Comparison of ENCODE assay signal across 8 cellular contexts in the genomic region with DNA sequence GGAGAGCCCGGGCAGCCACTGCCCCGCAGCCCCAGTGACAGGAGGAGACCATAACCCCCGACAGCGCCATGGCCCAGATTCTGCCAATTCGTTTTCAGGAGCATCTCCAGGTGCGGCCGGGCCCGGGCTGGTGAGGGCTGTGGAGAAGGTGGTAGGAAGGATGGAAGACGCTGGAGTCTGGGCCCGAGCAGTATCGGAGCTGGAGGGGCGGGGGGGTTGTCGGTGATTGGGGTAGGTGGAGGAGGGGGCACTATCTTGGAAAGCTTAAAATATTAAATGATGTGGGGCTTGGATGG. TPM values are rescaled to one million over a fixed set of nuclear protein-coding genes. Genes with fewer than 3 reads are reported as not detected.
DNase-seq lines count a peak whose midpoint lies in the region; ATAC-seq and TF ChIP-seq lines count a peak whose summit lies in the region.

No MANE protein-coding gene starts in this region.

- intact Hi-C loops in left lung (cut with DNase I) = no loop called here

- no peak for TF ChIP-seq CTCF in left lung (IDR thresholded peaks at IDR 0.05)

- no peaks in the 10 kb centered on the region for H3K27me3 ChIP-seq in left lung
- H3K27me3 ChIP-seq in thymus (ENCODE audit: control insufficient read depth, insufficient read depth) = no peaks in the 10 kb centered on the region

- WGBS in thymus = under 1% methylated on average over 13 of the region's 13 CpGs

- H3K36me3 Mint-ChIP-seq in activated T-cell treated with anti-CD3 and anti-CD28 coated beads, Interleukin-2, amount 50 U/mL, for 4 hours (ENCODE audit: insufficient read depth) = peaks cover 9% of the 10 kb centered on the region
- H3K36me3 Mint-ChIP-seq in activated naive CD8-positive, alpha-beta T cell treated with anti-CD3 and anti-CD28 coated beads, Interleukin-2, amount 10 ng/mL, durations not matched to agents 7 days and 5 days = peaks cover 12% of the 10 kb centered on the region

- no peaks in the 10 kb centered on the region for H3K36me3 ChIP-seq in left lung
- H3K36me3 ChIP-seq in thymus (ENCODE audit: control insufficient read depth, insufficient read depth) = no peaks in the 10 kb centered on the region

- ATAC-seq in activated T-cell treated with anti-CD3 and anti-CD28 coated beads, Interleukin-2, amount 50 U/mL, for 4 hours = no peak
- no peak for ATAC-seq in activated naive CD8-positive, alpha-beta T cell treated with anti-CD3 and anti-CD28 coated beads, Interleukin-2, amount 10 ng/mL, durations not matched to agents 7 days and 5 days (ENCODE audit: low read depth)
- no peak for ATAC-seq in left lung

- H3K4me1 Mint-ChIP-seq in activated T-cell treated with anti-CD3 and anti-CD28 coated beads, Interleukin-2, amount 50 U/mL, for 4 hours (ENCODE audit: low read depth) = peaks cover 57% of the 10 kb centered on the region
- H3K4me1 Mint-ChIP-seq in activated naive CD8-positive, alpha-beta T cell treated with anti-CD3 and anti-CD28 coated beads, Interleukin-2, amount 10 ng/mL, durations not matched to agents 7 days and 5 days = peaks cover 41% of the 10 kb centered on the region

- POLR2A ChIA-PET in activated naive CD8-positive, alpha-beta T cell treated with anti-CD3 and anti-CD28 coated beads, Interleukin-2, amount 10 ng/mL, durations not matched to agents 7 days and 5 days (lab: Charles Lee) = interaction anchor here (0.6 to 2.2 kb wide), 17 partner anchors 14 to 1057 kb away, joined by 3 to 20 read pairs (median 3); partner anchors contain the start of genes BCAS3, DHX40, PRR11 and PTRH2

- DNase-seq in activated T-cell treated with anti-CD3 and anti-CD28 coated beads, Interleukin-2, amount 50 U/mL, for 4 hours = no peak
- no peak for DNase-seq in activated T-cell treated with anti-CD3 and anti-CD28 coated beads, Interleukin-2, amount 50 U/mL, for 48 hours
- no peak for DNase-seq in activated naive CD8-positive, alpha-beta T cell treated with anti-CD3 and anti-CD28 coated beads, Interleukin-2, amount 10 ng/mL, durations not matched to agents 7 days and 5 days
- DNase-seq in left lung = no peak
- DNase-seq in NCI-H524 treated with DMSO at 0.1 percent for 48 hours (lab: John Stamatoyannopoulos, UW) = no peak
- DNase-seq in NCI-H2081 (lab: John Stamatoyannopoulos, UW) = no peak
- no peak for DNase-seq in middle frontal gyrus (ENCODE audit: extremely low spot score, low spot score)

- H3K27me3 Mint-ChIP-seq in activated T-cell treated with anti-CD3 and anti-CD28 coated beads, Interleukin-2, amount 50 U/mL, for 4 hours (ENCODE audit: low read depth) = no peaks in the 10 kb centered on the region
- no peaks in the 10 kb centered on the region for H3K27me3 Mint-ChIP-seq in activated naive CD8-positive, alpha-beta T cell treated with anti-CD3 and anti-CD28 coated beads, Interleukin-2, amount 10 ng/mL, durations not matched to agents 7 days and 5 days

- peak overlapping the region; percentile 99 for H3K27ac Mint-ChIP-seq in activated naive CD8-positive, alpha-beta T cell treated with anti-CD3 and anti-CD28 coated beads, Interleukin-2, amount 10 ng/mL, durations not matched to agents 7 days and 5 days

- peak overlapping the region; percentile 79 to 88 for H3K4me3 ChIP-seq in left lung
- H3K4me3 ChIP-seq in thymus (ENCODE audit: low read length) = peak overlapping the region; percentile 100

- H3K27ac ChIP-seq in left lung (peak overlapping the region; percentile 99), thymus (ENCODE audit: low read depth) (peak overlapping the region; percentile 93)

- H3K4me1 ChIP-seq in left lung (peaks cover 27 to 54% of the 10 kb centered on the region in 2 donors), thymus (ENCODE audit: control insufficient read depth, insufficient read depth, low read length) (peaks cover 12% of the 10 kb centered on the region)

- no peaks in the 10 kb centered on the region for H3K9me3 Mint-ChIP-seq in activated T-cell treated with anti-CD3 and anti-CD28 coated beads, Interleukin-2, amount 50 U/mL, for 4 hours
- no peaks in the 10 kb centered on the region for H3K9me3 Mint-ChIP-seq in activated naive CD8-positive, alpha-beta T cell treated with anti-CD3 and anti-CD28 coated beads, Interleukin-2, amount 10 ng/mL, durations not matched to agents 7 days and 5 days

- peak overlapping the region; percentile 95 for H3K4me3 Mint-ChIP-seq in activated T-cell treated with anti-CD3 and anti-CD28 coated beads, Interleukin-2, amount 50 U/mL, for 4 hours
- peak overlapping the region; percentile 99 for H3K4me3 Mint-ChIP-seq in activated naive CD8-positive, alpha-beta T cell treated with anti-CD3 and anti-CD28 coated beads, Interleukin-2, amount 10 ng/mL, durations not matched to agents 7 days and 5 days

- H3K9me3 ChIP-seq in left lung (no peaks in the 10 kb centered on the region), thymus (ENCODE audit: control insufficient read depth) (no peaks in the 10 kb centered on the region)

RNA-seq across cellular contexts. Expression of gene CLTC, which starts 0.3 kb away (rescaled TPM):
- 100 to 1,000 TPM; 177 to 195 (median 183) TPM for total RNA-seq in activated T-cell treated with anti-CD3 and anti-CD28 coated beads, Interleukin-2, amount 50 U/mL, for 4 hours
- 100 to 1,000 TPM; 115 to 117 TPM for total RNA-seq in activated naive CD8-positive, alpha-beta T cell treated with anti-CD3 and anti-CD28 coated beads, Interleukin-2, amount 10 ng/mL, durations not matched to agents 7 days and 5 days
- total RNA-seq in left lung = 100 to 1,000 TPM; 315 to 335 TPM
- 127 TPM for polyA plus RNA-seq in thymus

RNA-seq across cellular contexts. Expression of gene DHX40, which starts 54.6 kb away (rescaled TPM):
- 10 to 100 TPM; 14.5 to 15.3 (median 15.3) TPM for total RNA-seq in activated T-cell treated with anti-CD3 and anti-CD28 coated beads, Interleukin-2, amount 50 U/mL, for 4 hours
- total RNA-seq in activated naive CD8-positive, alpha-beta T cell treated with anti-CD3 and anti-CD28 coated beads, Interleukin-2, amount 10 ng/mL, durations not matched to agents 7 days and 5 days = 10 to 100 TPM; 22.8 to 23.7 TPM
- total RNA-seq in left lung = 10 to 100 TPM; 23.9 to 27.6 TPM
- polyA plus RNA-seq in thymus = 21.7 TPM
